1 cellular context compared by ENCODE assay signal in the genomic region with DNA sequence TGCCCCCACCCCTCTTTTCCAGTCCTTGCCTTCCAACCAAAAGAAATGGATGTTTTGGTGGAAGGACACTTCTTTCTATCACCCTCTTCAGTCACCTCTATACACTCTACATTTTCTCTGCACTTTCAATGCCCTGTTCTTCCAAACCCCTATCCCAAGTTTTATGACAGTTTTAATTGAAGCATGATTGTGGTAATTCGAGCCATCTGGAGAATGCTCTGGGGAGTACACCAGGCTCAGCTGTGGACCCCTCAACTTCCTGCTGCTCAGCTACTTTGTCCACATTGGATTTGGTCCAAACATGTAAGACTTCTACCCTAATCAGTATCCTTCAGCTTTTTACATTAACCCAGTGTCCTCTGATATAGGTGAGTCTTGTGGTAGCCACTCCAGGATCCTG.
TF ChIP-seq lines count a peak whose summit lies in the region.

No MANE protein-coding gene starts in this region.

TF ChIP-seq in IMR-90, 13 proteins besides CTCF, POLR2A, EP300 and RAD21:
- TF ChIP-seq FOS (IDR thresholded peaks at IDR 0.05; ENCODE audit: low read depth, low read length) (no peak), MAFK (IDR thresholded peaks at IDR 0.05; ENCODE audit: low read depth, low read length) (no peak), MXI1 (IDR thresholded peaks at IDR 0.05; ENCODE audit: borderline replicate concordance, low read depth, low read length) (no peak), SMC3 (IDR thresholded peaks at IDR 0.05; ENCODE audit: low read depth, low read length) (no peak), RFX5 (IDR thresholded peaks at IDR 0.05; ENCODE audit: low read depth, low read length) (no peak), BHLHE40 (IDR thresholded peaks at IDR 0.05; ENCODE audit: low read depth, low read length) (no peak), RCOR1 (IDR thresholded peaks at IDR 0.05; ENCODE audit: insufficient replicate concordance, low read length) (no peak), USF2 (IDR thresholded peaks at IDR 0.05; ENCODE audit: low read depth, low read length) (no peak), MAZ (IDR thresholded peaks at IDR 0.05; ENCODE audit: borderline replicate concordance, low read depth, low read length) (no peak), CEBPB (IDR thresholded peaks at IDR 0.05; ENCODE audit: low read depth, low read length) (no peak), CHD1 (IDR thresholded peaks at IDR 0.05; ENCODE audit: low read depth, low read length) (no peak), NFE2L2 (IDR thresholded peaks at IDR 0.05; ENCODE audit: low read depth, low read length) (no peak), ELK1 (IDR thresholded peaks at IDR 0.05; ENCODE audit: borderline replicate concordance, low read depth, low read length) (no peak)
